17 cellular contexts compared by ENCODE assay signal in genomic region chr12:58567189-58567588, GRCh38.
DNase-seq lines count a peak whose midpoint lies in the region; ATAC-seq, FAIRE-seq and TF ChIP-seq lines count a peak whose summit lies in the region.
"Had no signal": no experiment of that assay in that cellular context is flagged by ENCODE, and none has a peak within 500 bp of the region (broad histone marks: within the 10 kb centered on the region; RNA-seq: fewer than 3 reads in every experiment).

No MANE protein-coding gene starts in this region.

- H3K9me3 ChIP-seq in A549 (no peaks in the 10 kb centered on the region), SJSA1 (replicated peaks) (no peaks in the 10 kb centered on the region)

- TF ChIP-seq EP300 in A549 (IDR thresholded peaks at IDR 0.05), result no peak

- H3K4me3 ChIP-seq in A549 (no peak overlapping the region), SJSA1 (no peak overlapping the region)

- CTCF ChIA-PET in A549 (lab: Yijun Ruan, JAX), result no interaction called here
- CTCF ChIA-PET in MCF 10A (lab: Yijun Ruan, JAX), result interaction anchor here (1.2 kb wide), 1 partner anchor 14 kb away, joined by 3 read pairs; no protein-coding TSS in a partner anchor

- H3K4me2 ChIP-seq in A549, result no peak overlapping the region

- intact Hi-C loops in MCF 10A (cut with micrococcal nuclease), result no loop called here

- TF ChIP-seq CTCF in A549 (IDR thresholded peaks at IDR 0.05) (no peak), HFFc6 (IDR thresholded peaks at IDR 0.05) (no peak), nephron (IDR thresholded peaks at IDR 0.05; ENCODE audit: unreplicated experiment in 3 of 3) (no peak), MCF 10A (IDR thresholded peaks at IDR 0.05; ENCODE audit: unreplicated experiment) (no peak)

- no peak overlapping the region for H3K27ac ChIP-seq in A549
- H3K27ac ChIP-seq in SJSA1, result peak overlapping the region; percentile 17; the same call in 1 of the 2 replicates

- no peak for TF ChIP-seq POLR2A in A549 (IDR thresholded peaks at IDR 0.05; ENCODE audit: low read length)

- H3K4me1 ChIP-seq in A549, result no peaks in the 10 kb centered on the region
- peaks cover 27% of the 10 kb centered on the region for H3K4me1 ChIP-seq in SJSA1 (replicated peaks)

- H3K27me3 ChIP-seq in SJSA1 (replicated peaks), result no peaks in the 10 kb centered on the region

- H3K9me3 Mint-ChIP-seq in HFFc6 (no peaks in the 10 kb centered on the region), nephron (no peaks in the 10 kb centered on the region), MCF 10A (ENCODE audit: unreplicated experiment) (no peaks in the 10 kb centered on the region)
- H3K9me3 Mint-ChIP-seq: CD8-positive, alpha-beta T cell had no signal

- H3K36me3 ChIP-seq in SJSA1, result no peaks in the 10 kb centered on the region

- H3K27ac Mint-ChIP-seq in HFFc6, result peak overlapping the region; percentile 22
- H3K27ac Mint-ChIP-seq in nephron, result peak overlapping the region; percentile 9 to 52 (median 16)
- no peak overlapping the region for H3K27ac Mint-ChIP-seq in MCF 10A (ENCODE audit: low read depth, unreplicated experiment)
- H3K27ac Mint-ChIP-seq: CD14-positive monocyte; CD8-positive, alpha-beta T cell had no signal

- POLR2A ChIA-PET in A549 (lab: Yijun Ruan, JAX), result no interaction called here
- POLR2A ChIA-PET in MCF 10A (lab: Yijun Ruan, JAX), result no interaction called here

- H3K4me1 Mint-ChIP-seq in HFFc6 (ENCODE audit: low read depth), result peaks cover 54% of the 10 kb centered on the region
- H3K4me1 Mint-ChIP-seq in nephron, result peaks cover 20% of the 10 kb centered on the region
- no peaks in the 10 kb centered on the region for H3K4me1 Mint-ChIP-seq in MCF 10A (ENCODE audit: insufficient read depth, unreplicated experiment)
- H3K4me1 Mint-ChIP-seq: CD14-positive monocyte had no signal

- no TSS peak for BruUV-seq in MCF 10A (replicated peaks; lab: Mats Ljungman, UMichigan)

- TF ChIP-seq RAD21 in A549 (conservative IDR thresholded peaks at IDR 0.05 in 1 of 2, IDR thresholded peaks at IDR 0.05 in 1 of 2), result no peak

- ATAC-seq in A549, result no peak
- ATAC-seq: CD8-positive, alpha-beta T cell; HCT116 had no signal

- FAIRE-seq in A549 (lab: Jason Lieb, UNC), result no peak
- FAIRE-seq: GM12892, GM19239, H54 had no signal

- H3K27me3 Mint-ChIP-seq in HFFc6 (ENCODE audit: insufficient read depth) (no peaks in the 10 kb centered on the region), nephron (ENCODE audit: low read depth) (no peaks in the 10 kb centered on the region), MCF 10A (ENCODE audit: insufficient read depth, unreplicated experiment) (no peaks in the 10 kb centered on the region)

- WGBS in A549 (ENCODE audit: missing lambda C conversion rate), result 81% methylated on average over 1 of the region's 1 CpG

- DNase-seq in A549 (ENCODE audit: low read depth in 1 of 2, low spot score in 1 of 2) (no peak), HFFc6 (no peak), SJSA1 (ENCODE audit: low read depth in 1 of 2, low spot score in 2 of 2) (no peak), MCF 10A (ENCODE audit: unreplicated experiment) (no peak), NCI-H2081 (lab: John Stamatoyannopoulos, UW) (no peak), hypothalamus (lab: John Stamatoyannopoulos, UW) (no peak), GOT3 (lab: John Stamatoyannopoulos, UW) (no peak)
- DNase-seq: CD8-positive, alpha-beta T cell; COR-L47; DND-41; GDM1 had no signal

- H3K36me3 Mint-ChIP-seq in HFFc6 (ENCODE audit: low read depth) (no peaks in the 10 kb centered on the region), nephron (ENCODE audit: low read depth) (no peaks in the 10 kb centered on the region), MCF 10A (ENCODE audit: insufficient read depth, unreplicated experiment) (no peaks in the 10 kb centered on the region)
- H3K36me3 Mint-ChIP-seq: CD14-positive monocyte; CD8-positive, alpha-beta T cell had no signal

- H3K4me3 Mint-ChIP-seq in HFFc6, result peak overlapping the region; percentile 60
- H3K4me3 Mint-ChIP-seq in nephron, result no peak overlapping the region
- H3K4me3 Mint-ChIP-seq in MCF 10A (ENCODE audit: unreplicated experiment), result no peak overlapping the region
- H3K4me3 Mint-ChIP-seq: CD14-positive monocyte; CD8-positive, alpha-beta T cell had no signal

TF ChIP-seq in A549, 52 proteins besides CTCF, POLR2A, EP300 and RAD21:
- no peak for TF ChIP-seq ZSCAN20 (CRISPR knock-in tag; IDR thresholded peaks at IDR 0.05)
- TF ChIP-seq MAFK (IDR thresholded peaks at IDR 0.05; ENCODE audit: partially characterized antibody), result peak; percentile 43
- TF ChIP-seq ESRRA (IDR thresholded peaks at IDR 0.05; ENCODE audit: borderline replicate concordance, low read length), result no peak
- TF ChIP-seq CBX8 (IDR thresholded peaks at IDR 0.05), result no peak
